ENCODE assay signal across 8 cellular contexts in genomic region chr2:30334738-30335426, GRCh38.
DNase-seq lines count a peak whose midpoint lies in the region; ATAC-seq, FAIRE-seq and TF ChIP-seq lines count a peak whose summit lies in the region.

No MANE protein-coding gene starts in this region.

- H3K9me3 ChIP-seq in kidney (ENCODE audit: control insufficient read depth in 1 of 2, low read length in 2 of 2) (no peaks in the 10 kb centered on the region), Karpas-422 (ENCODE audit: low read length) (no peaks in the 10 kb centered on the region)

- H3K4me1 ChIP-seq in kidney (ENCODE audit: control insufficient read depth in 1 of 2, insufficient read depth in 1 of 2, low read depth in 1 of 2, low read length in 2 of 2) (peaks cover 9 to 13% of the 10 kb centered on the region in 2 donors), Karpas-422 (ENCODE audit: low read length) (peaks cover 24% of the 10 kb centered on the region)

- peaks cover 15% of the 10 kb centered on the region for H3K9me3 Mint-ChIP-seq in WTC11

- no peak overlapping the region for H2AFZ ChIP-seq in Karpas-422 (ENCODE audit: low read length)

- peaks cover 18% of the 10 kb centered on the region for H3K4me1 Mint-ChIP-seq in WTC11

- H3K4me2 ChIP-seq in Karpas-422 (ENCODE audit: low read depth, low read length, poor library complexity, severe bottlenecking): no peak overlapping the region

- H3K36me3 Mint-ChIP-seq in WTC11: no peaks in the 10 kb centered on the region

- H3K27ac Mint-ChIP-seq in WTC11: no peak overlapping the region

- TF ChIP-seq CTCF in WTC11 (IDR thresholded peaks at IDR 0.05) (no peak), kidney (IDR thresholded peaks at IDR 0.05; ENCODE audit: borderline replicate concordance, extremely low read depth, insufficient read depth) (peak; percentile 17), coronary artery (IDR thresholded peaks at IDR 0.05) (no peak)

- H3K36me3 ChIP-seq in kidney (ENCODE audit: control insufficient read depth in 1 of 2, insufficient read depth in 2 of 2, low read length in 2 of 2): no peaks in the 10 kb centered on the region
- no peaks in the 10 kb centered on the region for H3K36me3 ChIP-seq in Karpas-422 (ENCODE audit: insufficient read depth, low read length)

- H3K4me3 ChIP-seq in kidney (ENCODE audit: low read length in 2 of 2): no peak overlapping the region
- H3K4me3 ChIP-seq in coronary artery: no peak overlapping the region
- no peak overlapping the region for H3K4me3 ChIP-seq in Karpas-422 (ENCODE audit: low read length)

- no peak overlapping the region for H3K4me3 Mint-ChIP-seq in WTC11

- ATAC-seq in WTC11 (peak; percentile 77), left colon (no peak), HG03442 (IDR thresholded peaks at IDR 0.05; ENCODE audit: unreplicated experiment) (no peak)

- H3K79me2 ChIP-seq in Karpas-422 (ENCODE audit: low read length): no peaks in the 10 kb centered on the region

- H3K27me3 Mint-ChIP-seq in WTC11 (ENCODE audit: low read depth): no peaks in the 10 kb centered on the region; the same call in 1 of the 2 replicates

- H3K27me3 ChIP-seq in Karpas-422 (ENCODE audit: low read length): no peaks in the 10 kb centered on the region

- H3K9ac ChIP-seq in kidney (ENCODE audit: low read length in 2 of 2) (no peak overlapping the region), Karpas-422 (ENCODE audit: low read length) (no peak overlapping the region)

- CTCF ChIA-PET in WTC11 (lab: Charles Lee): interaction anchor here (0.6 to 2.0 kb wide), 10 partner anchors 11 to 377 kb away, joined by 3 to 10 read pairs (median 4); no protein-coding TSS in a partner anchor

- peak; percentile 3 for DNase-seq in COR-L47 (lab: John Stamatoyannopoulos, UW)
- DNase-seq in GM19239 (ENCODE audit: insufficient read length, low spot score): no peak
- no peak for DNase-seq in WTC11 (ENCODE audit: low spot score)
- peak; percentile 43 for DNase-seq in kidney
- DNase-seq in coronary artery (ENCODE audit: low spot score): no peak
- no peak for DNase-seq in left colon
- no peak for DNase-seq in Karpas-422

- FAIRE-seq in GM19239 (lab: Jason Lieb, UNC) (peak; percentile 45), kidney (lab: Jason Lieb, UNC) (no peak)

- POLR2A ChIA-PET in WTC11 (lab: Charles Lee): interaction anchor here (0.6 kb wide), 1 partner anchor 94 kb away, joined by 3 read pairs; no protein-coding TSS in a partner anchor

- H3K9me2 ChIP-seq in Karpas-422 (replicated peaks; ENCODE audit: insufficient read depth, low read length): no peaks in the 10 kb centered on the region

- H4K20me1 ChIP-seq in Karpas-422 (ENCODE audit: insufficient read depth, low read depth, low read length): no peaks in the 10 kb centered on the region

- intact Hi-C loops in kidney (cut with DNase I): no loop called here
- intact Hi-C loops in left colon (cut with DNase I, micrococcal nuclease): no loop called here

- H3K27ac ChIP-seq in kidney (ENCODE audit: low read depth in 2 of 2, low read length in 2 of 2) (no peak overlapping the region), coronary artery (no peak overlapping the region), Karpas-422 (ENCODE audit: low read length) (no peak overlapping the region)

TF ChIP-seq in WTC11, 78 proteins besides CTCF, POLR2A, EP300 and RAD21:
- no peak for TF ChIP-seq NFATC4 (CRISPR knock-in tag; IDR thresholded peaks at IDR 0.05)
- TF ChIP-seq FOXP4 (CRISPR knock-in tag; IDR thresholded peaks at IDR 0.05): no peak
- TF ChIP-seq NR1H2 (CRISPR knock-in tag; IDR thresholded peaks at IDR 0.05): no peak
TF ChIP-seq in WTC11: peak in this region for 0.

Comparison
In these comparisons a context has a peak if more than half of its experiments do, and no peak if none do; other contexts are left out.
1. DNase-seq: peak in COR-L47 (single experiment) and kidney (single experiment); none in GM19239 (single experiment), WTC11 (single experiment), coronary artery (single experiment), left colon (0 of 2) and Karpas-422 (single experiment).